In the genomic region with DNA sequence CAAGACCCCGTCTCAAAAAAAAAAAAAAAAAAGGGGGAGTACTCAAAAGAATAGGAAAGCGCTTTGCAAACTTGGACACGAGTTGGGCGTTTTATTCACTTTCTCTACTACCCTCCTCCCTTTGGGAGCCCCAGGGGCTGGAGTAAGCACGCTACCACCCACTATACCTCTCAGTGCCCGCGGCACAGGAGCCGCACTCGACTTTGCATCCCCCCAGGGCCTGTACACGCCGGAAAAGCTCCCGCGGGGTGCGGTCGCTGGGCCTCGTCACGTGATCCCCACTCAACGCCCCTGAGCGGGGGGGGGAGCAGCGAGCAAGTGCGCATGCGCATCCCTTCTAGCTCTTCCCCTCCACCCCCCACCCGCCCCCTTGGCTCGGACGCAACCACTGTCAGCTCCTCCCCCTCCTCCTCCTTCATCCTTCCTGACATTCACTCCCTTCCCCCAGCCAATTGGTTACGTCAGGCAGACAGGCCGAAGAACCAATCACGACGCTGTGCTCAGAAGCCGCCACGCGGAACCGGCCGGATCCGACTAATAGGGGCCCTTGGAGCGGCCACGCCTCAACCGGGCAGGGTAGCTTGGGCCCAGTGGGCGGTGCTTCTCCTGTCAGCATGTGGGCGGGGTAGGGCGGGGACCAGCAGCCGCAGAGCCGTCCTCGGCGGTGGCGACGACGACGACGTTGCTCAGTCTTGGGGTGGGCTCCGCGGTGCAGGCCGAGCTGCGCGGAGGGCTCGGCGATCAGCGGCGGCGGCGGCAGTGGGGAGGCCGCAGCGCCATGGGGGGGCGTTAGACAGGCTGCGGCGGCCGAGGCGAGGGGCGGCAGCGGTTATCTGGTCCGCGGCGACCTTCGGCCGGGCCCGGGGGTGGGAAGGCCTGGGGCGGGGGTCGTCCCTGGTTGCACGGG, we compare ENCODE assay signal across 8 cellular contexts.
DNase-seq lines count a peak whose midpoint lies in the region; ATAC-seq and TF ChIP-seq lines count a peak whose summit lies in the region.

A gene with protein sequence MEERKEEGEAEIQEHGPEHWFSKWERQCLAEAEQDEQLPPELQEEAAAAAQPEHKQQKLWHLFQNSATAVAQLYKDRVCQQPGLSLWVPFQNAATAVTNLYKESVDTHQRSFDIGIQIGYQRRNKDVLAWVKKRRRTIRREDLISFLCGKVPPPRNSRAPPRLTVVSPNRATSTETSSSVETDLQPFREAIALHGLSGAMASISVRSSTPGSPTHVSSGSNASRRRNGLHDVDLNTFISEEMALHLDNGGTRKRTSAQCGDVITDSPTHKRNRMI (plus strand): TSS at position 685 of the 907 bp plus-strand sequence. CDS start 401 bp downstream, outside the sequence.

- ATAC-seq in HG03196 (IDR thresholded peaks at IDR 0.05; ENCODE audit: unreplicated experiment) = peak; percentile 86

- TF ChIP-seq POLR2A in GM18951 (IDR thresholded peaks at IDR 0.05; ENCODE audit: extremely low read depth, insufficient read depth, insufficient read length) = peak; percentile 98

- DNase-seq in AG08395 (ENCODE audit: low spot score) (peak; percentile 99), NCI-H345 (lab: John Stamatoyannopoulos, UW) (peak; percentile 100), inferior parietal cortex (ENCODE audit: extremely low spot score) (peak; percentile 99)
- peak; percentile 100 for DNase-seq in activated CD4-positive, CD25-positive, alpha-beta regulatory T cell (lab: John Stamatoyannopoulos, UW)
- DNase-seq in central memory CD4-positive, alpha-beta T cell = peak; percentile 99
- peak; percentile 98 to 99 for DNase-seq in stimulated activated CD4-positive, alpha-beta T cell treated with anti-CD3 and anti-CD28 coated beads, Interleukin-12 subunit alpha, Interleukin-12 subunit beta, amount 100 ng/mL, for 24 hours (ENCODE audit: low read depth in 2 of 2)

- in situ Hi-C loops in GM18951 (cut with MboI; ENCODE audit: low sequenced_read_pairs, unreplicated experiment) = no loop called here

Comparison
In these comparisons a context has a peak if more than half of its experiments do, and no peak if none do; other contexts are left out.
1. Peak in every context shown above with its lines: DNase-seq and ATAC-seq.